In the genomic region with DNA sequence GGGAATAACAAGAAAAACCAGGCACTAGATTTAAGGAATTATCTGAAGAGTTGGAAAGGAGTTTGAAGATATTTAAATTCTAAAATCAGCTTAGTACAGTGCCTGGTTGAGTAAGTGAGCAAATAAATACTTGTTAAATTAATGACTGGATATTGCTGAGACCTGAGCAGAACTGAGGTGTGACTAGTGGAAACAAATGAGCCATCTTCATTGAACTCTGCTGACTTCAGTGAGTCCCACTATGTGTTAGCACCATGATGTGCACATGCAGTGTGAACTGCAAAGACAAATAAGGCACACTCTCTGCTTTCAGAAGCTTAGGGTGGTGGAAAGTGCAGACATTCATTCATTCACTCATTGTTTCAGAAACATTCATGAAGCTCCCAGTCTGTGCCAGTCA, we compare ENCODE assay signal across 15 cellular contexts. TPM values are rescaled to one million over a fixed set of nuclear protein-coding genes. Genes with fewer than 3 reads are reported as not detected.
DNase-seq lines count a peak whose midpoint lies in the region; ATAC-seq, FAIRE-seq and TF ChIP-seq lines count a peak whose summit lies in the region.
"Had no signal": no experiment of that assay in that cellular context is flagged by ENCODE, and none has a peak within 500 bp of the region (broad histone marks: within the 10 kb centered on the region; RNA-seq: fewer than 3 reads in every experiment).

No MANE protein-coding gene starts in this region.

- H3K27me3 ChIP-seq in ACC112 (ENCODE audit: insufficient read depth, low read length), result no peaks in the 10 kb centered on the region

- H3K27me3 Mint-ChIP-seq in activated naive CD8-positive, alpha-beta T cell treated with anti-CD3 and anti-CD28 coated beads, Interleukin-2, amount 50 U/mL, for 24 hours, result no peaks in the 10 kb centered on the region
- H3K27me3 Mint-ChIP-seq in nephron (ENCODE audit: low read depth), result peaks cover 2% of the 10 kb centered on the region
- H3K27me3 Mint-ChIP-seq: activated naive CD4-positive, alpha-beta T cell treated with anti-CD3 and anti-CD28 coated beads, Interleukin-2, amount 50 U/mL, for 24 hours had no signal

- no peak for DNase-seq in GM12891 (ENCODE audit: insufficient read length, low spot score)
- no peak for DNase-seq in activated naive CD8-positive, alpha-beta T cell treated with anti-CD3 and anti-CD28 coated beads, Interleukin-2, amount 50 U/mL, for 24 hours
- DNase-seq in NCI-H69 (lab: John Stamatoyannopoulos, UW), result no peak
- DNase-seq in frontal cortex (ENCODE audit: low spot score in 2 of 2), result no peak
- DNase-seq in activated effector memory CD4-positive, alpha-beta T cell treated with anti-CD3 and anti-CD28 coated beads, Interleukin-2, amount 50 U/mL, for 16 hours, result no peak
- DNase-seq in NCI-H2171 treated with DMSO at 0.1 percent for 48 hours (lab: John Stamatoyannopoulos, UW), result no peak
- DNase-seq: COR-L47, dermis blood vessel endothelial cell, left colon, NCI-H1092 treated with DMSO at 0.1 percent for 48 hours, NCI-H524, SHP77 treated with DMSO at 0.1 percent for 48 hours had no signal

- H3K27ac Mint-ChIP-seq in activated naive CD8-positive, alpha-beta T cell treated with anti-CD3 and anti-CD28 coated beads, Interleukin-2, amount 50 U/mL, for 24 hours, result no peak overlapping the region
- H3K27ac Mint-ChIP-seq in nephron, result peak overlapping the region; percentile 70 to 89 (median 80)
- H3K27ac Mint-ChIP-seq: activated naive CD4-positive, alpha-beta T cell treated with anti-CD3 and anti-CD28 coated beads, Interleukin-2, amount 50 U/mL, for 24 hours had no signal

- H3K36me3 Mint-ChIP-seq in activated naive CD8-positive, alpha-beta T cell treated with anti-CD3 and anti-CD28 coated beads, Interleukin-2, amount 50 U/mL, for 24 hours (ENCODE audit: low read depth), result no peaks in the 10 kb centered on the region
- no peaks in the 10 kb centered on the region for H3K36me3 Mint-ChIP-seq in nephron (ENCODE audit: low read depth)
- H3K36me3 Mint-ChIP-seq: activated naive CD4-positive, alpha-beta T cell treated with anti-CD3 and anti-CD28 coated beads, Interleukin-2, amount 50 U/mL, for 24 hours had no signal

- TF ChIP-seq POLR2A in GM12891 (IDR thresholded peaks at IDR 0.05; ENCODE audit: low read depth, low read length), result no peak

- no peaks in the 10 kb centered on the region for H3K36me3 ChIP-seq in ACC112 (ENCODE audit: insufficient read depth, low read length)

- FAIRE-seq in GM12891 (lab: Jason Lieb, UNC), result peak; percentile 5
- no peak for FAIRE-seq in frontal cortex (lab: Jason Lieb, UNC)

- no peaks in the 10 kb centered on the region for H3K9me3 Mint-ChIP-seq in activated naive CD8-positive, alpha-beta T cell treated with anti-CD3 and anti-CD28 coated beads, Interleukin-2, amount 50 U/mL, for 24 hours
- H3K9me3 Mint-ChIP-seq in nephron, result no peaks in the 10 kb centered on the region
- H3K9me3 Mint-ChIP-seq: activated naive CD4-positive, alpha-beta T cell treated with anti-CD3 and anti-CD28 coated beads, Interleukin-2, amount 50 U/mL, for 24 hours had no signal

- no peak overlapping the region for H3K27ac ChIP-seq in ACC112 (ENCODE audit: low read depth, low read length)

- peaks cover 17% of the 10 kb centered on the region for H3K4me1 Mint-ChIP-seq in activated naive CD8-positive, alpha-beta T cell treated with anti-CD3 and anti-CD28 coated beads, Interleukin-2, amount 50 U/mL, for 24 hours
- H3K4me1 Mint-ChIP-seq in nephron, result peaks cover 28% of the 10 kb centered on the region

- H3K4me3 Mint-ChIP-seq in activated naive CD8-positive, alpha-beta T cell treated with anti-CD3 and anti-CD28 coated beads, Interleukin-2, amount 50 U/mL, for 24 hours, result no peak overlapping the region
- no peak overlapping the region for H3K4me3 Mint-ChIP-seq in nephron

- peak; percentile 41 for ATAC-seq in activated naive CD8-positive, alpha-beta T cell treated with anti-CD3 and anti-CD28 coated beads, Interleukin-2, amount 50 U/mL, for 24 hours
- ATAC-seq: left colon had no signal

- peaks cover 20% of the 10 kb centered on the region for H3K4me1 ChIP-seq in ACC112 (ENCODE audit: control insufficient read depth, insufficient read depth, low read length, unreplicated experiment)

- no peak for TF ChIP-seq CTCF in nephron (IDR thresholded peaks at IDR 0.05; ENCODE audit: unreplicated experiment in 3 of 3)

- no peaks in the 10 kb centered on the region for H3K79me2 ChIP-seq in ACC112 (ENCODE audit: control insufficient read depth, insufficient read depth, low read length, unreplicated experiment)

- H2AFZ ChIP-seq in ACC112 (ENCODE audit: low read length, unreplicated experiment), result peak overlapping the region; percentile 78

- peak overlapping the region; percentile 59; the same call in 1 of the 2 replicates for H3K4me3 ChIP-seq in ACC112 (ENCODE audit: low read depth, low read length)

TF ChIP-seq in GM12891, 5 proteins besides CTCF, POLR2A, EP300 and RAD21:
- no peak for TF ChIP-seq SPI1 (IDR thresholded peaks at IDR 0.05; ENCODE audit: low read depth, low read length)
- no peak for TF ChIP-seq POLR2AphosphoS5 (IDR thresholded peaks at IDR 0.05; ENCODE audit: low read depth, low read length)
- no peak for TF ChIP-seq PAX5 (IDR thresholded peaks at IDR 0.05; ENCODE audit: insufficient read depth, low read length, severe bottlenecking)
- no peak for TF ChIP-seq POU2F2 (IDR thresholded peaks at IDR 0.05; ENCODE audit: low read depth, low read length)
- TF ChIP-seq TAF1 (IDR thresholded peaks at IDR 0.05; ENCODE audit: low read depth, low read length), result no peak

RNA-seq across cellular contexts. Expression of a gene that starts 48.7 kb away (rescaled TPM):
- 0.04 TPM for polyA plus RNA-seq in GM12891 (2012; ENCODE audit: low read depth, missing spikeins)
- 15.9 TPM for total RNA-seq in frontal cortex

RNA-seq across cellular contexts. Expression of a gene that starts 51.1 kb away (rescaled TPM):
- polyA plus RNA-seq in GM12891 (2012; ENCODE audit: low read depth, missing spikeins), result 100 TPM
- total RNA-seq in frontal cortex, result 162 TPM
